ENCODE assay signal across 18 cellular contexts in genomic region chr12:101110856-101111255, GRCh38.
"Had no signal": no experiment of that assay in that cellular context is flagged by ENCODE, and none has a peak within 500 bp of the region (broad histone marks: within the 10 kb centered on the region; RNA-seq: fewer than 3 reads in every experiment).

No MANE protein-coding gene starts in this region.

- H3K4me3 ChIP-seq: left ventricle myocardium inferior, lung, skin epidermis, stomach, tibial nerve, uterus had no signal

- H3K9ac ChIP-seq: parathyroid adenoma had no signal

- H3K9me3 ChIP-seq: stomach, tibial nerve, uterus had no signal

- H2AFZ ChIP-seq: parathyroid adenoma had no signal

- H3K27me3 ChIP-seq: stomach, tibial nerve, uterus had no signal

- DNase-seq: immature natural killer cell; islet precursor cell; left ventricle myocardium inferior; naive thymus-derived CD8-positive, alpha-beta T cell; retina; right cardiac atrium; stimulated activated CD4-positive, alpha-beta T cell treated with anti-CD3 and anti-CD28 coated beads, Interleukin-12 subunit alpha, Interleukin-12 subunit beta, amount 100 ng/mL, for 4 hours; stimulated activated CD4-positive, alpha-beta T cell treated with anti-CD3 and anti-CD28 coated beads, Interleukin-15, amount 100 ng/mL, for 24 hours; stimulated activated CD4-positive, alpha-beta T cell treated with anti-CD3 and anti-CD28 coated beads, Interleukin-2, amount 100 ng/mL, for 24 hours; stimulated activated CD4-positive, alpha-beta T cell treated with anti-CD3 and anti-CD28 coated beads, Interleukin-4, amount 100 ng/mL, for 1 hour; stimulated activated naive B cell treated with anti-CD40 and anti-IgM and Interleukin-4, amounts not matched to agents 10 μg/mL and 1 μg/mL and 100 μg/mL, for 72 hours; stimulated activated naive CD8-positive, alpha-beta T cell treated with anti-CD3 and anti-CD28 coated beads, Interleukin-15, Interleukin-2, amounts not matched to agents 100 U/mL and 50 U/mL, for 24 hours; stomach; uterus had no signal

- H3K27ac ChIP-seq: left ventricle myocardium inferior, parathyroid adenoma, skin epidermis, stomach, tibial nerve, uterus had no signal

- H3K36me3 ChIP-seq: left ventricle myocardium inferior, stomach, tibial nerve, uterus had no signal

- H3K79me2 ChIP-seq: parathyroid adenoma had no signal

- H3K4me1 ChIP-seq: left ventricle myocardium inferior, parathyroid adenoma, stomach, tibial nerve, uterus had no signal
